ENCODE assay signal across 13 cellular contexts in genomic region chr9:22041792-22042191, GRCh38. TPM values are rescaled to one million over a fixed set of nuclear protein-coding genes. Genes with fewer than 3 reads are reported as not detected.
A peak's percentile ranks its signal among the peaks of the same experiment; 100 is the strongest.
DNase-seq lines count a peak whose midpoint lies in the region; ATAC-seq and TF ChIP-seq lines count a peak whose summit lies in the region.
"Had no signal": no experiment of that assay in that cellular context is flagged by ENCODE, and none has a peak within 500 bp of the region (broad histone marks: within the 10 kb centered on the region; RNA-seq: fewer than 3 reads in every experiment).

No MANE protein-coding gene starts in this region.

- H2BK120ac ChIP-seq in mesendoderm (ENCODE audit: low read depth, low read length): no peak overlapping the region

- no peak overlapping the region for H2AK5ac ChIP-seq in mesendoderm (ENCODE audit: low read length)

- H4K8ac ChIP-seq in mesendoderm (ENCODE audit: low read depth, low read length): no peak overlapping the region

- H3K4ac ChIP-seq in mesendoderm (ENCODE audit: low read depth, low read length): no peak overlapping the region

- intact Hi-C loops in ascending aorta (cut with DNase I): no loop called here

- no peak overlapping the region for H3K23ac ChIP-seq in mesendoderm (ENCODE audit: low read length)

- H3K4me2 ChIP-seq in mesendoderm (ENCODE audit: low read length): no peak overlapping the region

- H3K4me1 ChIP-seq in mesendoderm (ENCODE audit: control insufficient read depth, low read depth, low read length): no peaks in the 10 kb centered on the region
- no peaks in the 10 kb centered on the region for H3K4me1 ChIP-seq in ascending aorta

- TF ChIP-seq CTCF in LNCaP clone FGC (IDR thresholded peaks at IDR 0.05; ENCODE audit: control insufficient read depth, extremely low read depth, insufficient read depth) (no peak), epithelial cell of esophagus (IDR thresholded peaks at IDR 0.05; ENCODE audit: insufficient read depth, low read depth, low read length, missing control alignments) (no peak), ascending aorta (IDR thresholded peaks at IDR 0.05) (no peak)

- H3K27me3 ChIP-seq in mesendoderm (ENCODE audit: insufficient read depth, low read length, poor library complexity) (no peaks in the 10 kb centered on the region), ascending aorta (no peaks in the 10 kb centered on the region)

- H2BK5ac ChIP-seq in mesendoderm (ENCODE audit: low read length): no peak overlapping the region

- no peaks in the 10 kb centered on the region for H3K79me1 ChIP-seq in mesendoderm (ENCODE audit: low read length)

- H3K56ac ChIP-seq in mesendoderm (ENCODE audit: low read length): no peak overlapping the region

- WGBS in mesendoderm (ENCODE audit: extremely low coverage, insufficient coverage, low lambda C conversion rate): no CpG with 5 or more reads among the region's 1 CpG

- H3K9ac ChIP-seq in mesendoderm (ENCODE audit: low read length): no peak overlapping the region

- DNase-seq in AG20443 (ENCODE audit: low spot score) (peak; percentile 10), LNCaP clone FGC (ENCODE audit: low read depth) (peak; percentile 95), epithelial cell of esophagus (ENCODE audit: low read depth) (peak; percentile 98), mesendoderm (peak; percentile 78), ascending aorta (ENCODE audit: low spot score in 2 of 2) (no peak), NCI-H1092 treated with DMSO at 0.1 percent for 48 hours (lab: John Stamatoyannopoulos, UW) (no peak), DMS114 treated with DMSO at 0.1 percent for 48 hours (lab: John Stamatoyannopoulos, UW; ENCODE audit: unreplicated experiment) (no peak)
- DNase-seq: C1 segment of cervical spinal cord; NK-92 treated with Interleukin-12 subunit alpha and Interleukin-12 subunit beta, amount 100 ng/mL, for 24 hours; stimulated activated CD4-positive, alpha-beta T cell treated with anti-CD3 and anti-CD28 coated beads, Interleukin-2, amount 100 ng/mL, for 24 hours; T-helper 1 cell had no signal

- H3K36me3 ChIP-seq in mesendoderm (ENCODE audit: control insufficient read depth, insufficient read depth, low read length) (no peaks in the 10 kb centered on the region), ascending aorta (no peaks in the 10 kb centered on the region)
- H3K36me3 ChIP-seq: neutrophil had no signal

- H3K27ac ChIP-seq in mesendoderm (ENCODE audit: low read depth, low read length) (no peak overlapping the region), ascending aorta (no peak overlapping the region)
- H3K27ac ChIP-seq: neutrophil had no signal

- no peak overlapping the region for H4K5ac ChIP-seq in mesendoderm (ENCODE audit: low read length)

- no peaks in the 10 kb centered on the region for H3K9me3 ChIP-seq in ascending aorta
- H3K9me3 ChIP-seq: neutrophil had no signal

- 0 out of 2 replicates have a peak overlapping the region, but pooled peaks have one; percentile 13 for H3K4me3 ChIP-seq in LNCaP clone FGC (ENCODE audit: low read depth, low read length)
- H3K4me3 ChIP-seq in epithelial cell of esophagus (ENCODE audit: low read length): no peak overlapping the region
- H3K4me3 ChIP-seq in mesendoderm (ENCODE audit: low read length): no peak overlapping the region
- H3K4me3 ChIP-seq in ascending aorta: no peak overlapping the region

- H3K79me2 ChIP-seq in mesendoderm (ENCODE audit: control insufficient read depth, insufficient read depth, low read length): no peaks in the 10 kb centered on the region

- H3K18ac ChIP-seq in mesendoderm (ENCODE audit: low read length): no peak overlapping the region

- no peak overlapping the region for H2BK15ac ChIP-seq in mesendoderm (replicated peaks; ENCODE audit: low read depth)

- no peak for ATAC-seq in HG03175 (IDR thresholded peaks at IDR 0.05; ENCODE audit: unreplicated experiment)

RNA-seq across cellular contexts. Expression of gene CDKN2B, which starts 32.7 kb away (rescaled TPM):
- 1.0 TPM for polyA plus RNA-seq in mesendoderm (2013, experiment 1 of 2)
- polyA plus RNA-seq in mesendoderm (2013, experiment 2 of 2): 1.3 TPM
- 11.4 TPM for total RNA-seq in ascending aorta

RNA-seq across cellular contexts. Expression of gene CDKN2B-AS1, which starts 47.2 kb away (rescaled TPM):
- 0.10 TPM for polyA plus RNA-seq in mesendoderm (2013, experiment 1 of 2)
- 0.06 TPM for polyA plus RNA-seq in mesendoderm (2013, experiment 2 of 2)
- not detected for total RNA-seq in ascending aorta

RNA-seq across cellular contexts. Expression of gene CDKN2A, which starts 47.6 kb away (rescaled TPM):
- 1.2 TPM for polyA plus RNA-seq in mesendoderm (2013, experiment 1 of 2)
- polyA plus RNA-seq in mesendoderm (2013, experiment 2 of 2): 1.2 TPM
- 17.1 TPM for total RNA-seq in ascending aorta

Comparison
In these comparisons a context has a peak if more than half of its experiments do, and no peak if none do; other contexts are left out.
1. DNase-seq: peak in AG20443 (single experiment), LNCaP clone FGC (single experiment), epithelial cell of esophagus (single experiment) and mesendoderm (single experiment); none in ascending aorta (0 of 2), NCI-H1092 treated with DMSO at 0.1 percent for 48 hours (single experiment) and DMS114 treated with DMSO at 0.1 percent for 48 hours (single experiment).